Comparison of ENCODE assay signal across 16 cellular contexts in genomic region chr15:96583671-96584070, GRCh38.
DNase-seq lines count a peak whose midpoint lies in the region; ATAC-seq, FAIRE-seq and TF ChIP-seq lines count a peak whose summit lies in the region.
"Had no signal": no experiment of that assay in that cellular context is flagged by ENCODE, and none has a peak within 500 bp of the region (broad histone marks: within the 10 kb centered on the region; RNA-seq: fewer than 3 reads in every experiment).

No MANE protein-coding gene starts in this region.

- H3K36me3 ChIP-seq in kidney (ENCODE audit: control insufficient read depth in 1 of 2, insufficient read depth in 2 of 2, low read length in 2 of 2), result no peaks in the 10 kb centered on the region
- H3K36me3 ChIP-seq in Karpas-422 (ENCODE audit: insufficient read depth, low read length), result no peaks in the 10 kb centered on the region
- H3K36me3 ChIP-seq: spleen had no signal

- H3K27ac ChIP-seq in kidney (ENCODE audit: low read depth in 2 of 2, low read length in 2 of 2) (no peak overlapping the region), Karpas-422 (ENCODE audit: low read length) (no peak overlapping the region)
- H3K27ac ChIP-seq: spleen had no signal

- H3K79me2 ChIP-seq in Karpas-422 (ENCODE audit: low read length), result no peaks in the 10 kb centered on the region

- H3K27me3 ChIP-seq in Karpas-422 (ENCODE audit: low read length), result no peaks in the 10 kb centered on the region
- H3K27me3 ChIP-seq: spleen had no signal

- H2AFZ ChIP-seq in Karpas-422 (ENCODE audit: low read length), result no peak overlapping the region

- TF ChIP-seq CTCF in kidney (IDR thresholded peaks at IDR 0.05; ENCODE audit: borderline replicate concordance, extremely low read depth, insufficient read depth), result peak; percentile 31

- H3K4me2 ChIP-seq in Karpas-422 (ENCODE audit: low read depth, low read length, poor library complexity, severe bottlenecking), result no peak overlapping the region

- no peak for FAIRE-seq in kidney (lab: Jason Lieb, UNC)
- FAIRE-seq: frontal cortex had no signal

- H3K9me2 ChIP-seq in Karpas-422 (replicated peaks; ENCODE audit: insufficient read depth, low read length), result no peaks in the 10 kb centered on the region; the same call in 1 of the 2 replicates

- intact Hi-C loops in kidney (cut with DNase I), result no loop called here

- H3K9me3 ChIP-seq in kidney (ENCODE audit: control insufficient read depth in 1 of 2, low read length in 2 of 2) (no peaks in the 10 kb centered on the region), Karpas-422 (ENCODE audit: low read length) (peaks cover 20% of the 10 kb centered on the region)
- H3K9me3 ChIP-seq: spleen had no signal

- DNase-seq in AML-193 (lab: John Stamatoyannopoulos, UW) (peak; percentile 37 to 45), OCI-M1 (lab: John Stamatoyannopoulos, UW) (peak; percentile 57), kidney (no peak), Karpas-422 (no peak)
- no peak for DNase-seq in activated effector memory CD4-positive, alpha-beta T cell treated with Interleukin-2 at 50 U/mL for 16 hours
- DNase-seq: activated CD4-positive, alpha-beta T cell treated with anti-CD3 and anti-CD28 coated beads, Interleukin-2, amount 50 U/mL, for 1 hour; activated naive CD8-positive, alpha-beta T cell treated with anti-CD3 and anti-CD28 coated beads, Interleukin-2, amount 50 U/mL, for 24 hours; activated T-cell treated with anti-CD3 and anti-CD28 coated beads, Interleukin-2, amount 50 U/mL, for 4 hours; central memory CD4-positive, alpha-beta T cell; NCI-H1048; NCI-H446; spleen had no signal

- H3K4me3 ChIP-seq in kidney (ENCODE audit: low read length in 2 of 2) (no peak overlapping the region), Karpas-422 (ENCODE audit: low read length) (no peak overlapping the region)
- H3K4me3 ChIP-seq: spleen had no signal

- ATAC-seq in GM18868 (IDR thresholded peaks at IDR 0.05; ENCODE audit: unreplicated experiment) (peak; percentile 26), HG03108 (IDR thresholded peaks at IDR 0.05; ENCODE audit: unreplicated experiment) (no peak), HG03520 (IDR thresholded peaks at IDR 0.05; ENCODE audit: unreplicated experiment) (no peak)
- ATAC-seq: activated naive CD8-positive, alpha-beta T cell treated with anti-CD3 and anti-CD28 coated beads, Interleukin-2, amount 50 U/mL, for 24 hours; activated T-cell treated with anti-CD3 and anti-CD28 coated beads, Interleukin-2, amount 50 U/mL, for 4 hours had no signal

- H3K4me1 ChIP-seq in kidney (ENCODE audit: control insufficient read depth in 1 of 2, insufficient read depth in 1 of 2, low read depth in 1 of 2, low read length in 2 of 2) (no peaks in the 10 kb centered on the region), Karpas-422 (ENCODE audit: low read length) (no peaks in the 10 kb centered on the region)

- H3K9ac ChIP-seq in kidney (ENCODE audit: low read length in 2 of 2), result no peak overlapping the region
- no peak overlapping the region for H3K9ac ChIP-seq in Karpas-422 (ENCODE audit: low read length)

- no peaks in the 10 kb centered on the region for H4K20me1 ChIP-seq in Karpas-422 (ENCODE audit: insufficient read depth, low read depth, low read length)

Comparison
In these comparisons a context has a peak if more than half of its experiments do, and no peak if none do; other contexts are left out.
1. DNase-seq: peak in AML-193 (2 of 2) and OCI-M1 (single experiment); none in kidney (single experiment), activated effector memory CD4-positive, alpha-beta T cell treated with Interleukin-2 at 50 U/mL for 16 hours (single experiment) and Karpas-422 (single experiment).